ENCODE assay signal across 1 cellular context in the genomic region with DNA sequence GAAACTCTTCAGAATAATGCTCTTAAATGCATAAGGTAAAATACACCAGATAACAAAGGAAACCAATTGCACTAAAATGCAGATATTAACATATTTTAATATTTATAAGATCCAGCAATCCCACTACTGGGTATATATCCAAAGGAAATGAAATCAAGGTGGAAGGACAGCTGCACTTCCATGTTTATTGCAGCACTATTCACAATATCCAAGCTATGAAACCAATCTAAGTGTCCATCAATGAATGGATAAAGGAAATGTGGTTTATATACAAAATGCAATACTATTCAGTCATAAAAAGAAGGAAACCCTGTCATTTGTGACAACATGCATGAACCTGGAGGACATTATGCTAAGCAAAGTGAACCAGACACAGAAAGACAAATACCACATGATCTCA.
TF ChIP-seq lines count a peak whose summit lies in the region.

No MANE protein-coding gene starts in this region.

TF ChIP-seq in A549, 52 proteins besides CTCF, POLR2A, EP300 and RAD21 (continued from another document):
- TF ChIP-seq, protein P1, sequence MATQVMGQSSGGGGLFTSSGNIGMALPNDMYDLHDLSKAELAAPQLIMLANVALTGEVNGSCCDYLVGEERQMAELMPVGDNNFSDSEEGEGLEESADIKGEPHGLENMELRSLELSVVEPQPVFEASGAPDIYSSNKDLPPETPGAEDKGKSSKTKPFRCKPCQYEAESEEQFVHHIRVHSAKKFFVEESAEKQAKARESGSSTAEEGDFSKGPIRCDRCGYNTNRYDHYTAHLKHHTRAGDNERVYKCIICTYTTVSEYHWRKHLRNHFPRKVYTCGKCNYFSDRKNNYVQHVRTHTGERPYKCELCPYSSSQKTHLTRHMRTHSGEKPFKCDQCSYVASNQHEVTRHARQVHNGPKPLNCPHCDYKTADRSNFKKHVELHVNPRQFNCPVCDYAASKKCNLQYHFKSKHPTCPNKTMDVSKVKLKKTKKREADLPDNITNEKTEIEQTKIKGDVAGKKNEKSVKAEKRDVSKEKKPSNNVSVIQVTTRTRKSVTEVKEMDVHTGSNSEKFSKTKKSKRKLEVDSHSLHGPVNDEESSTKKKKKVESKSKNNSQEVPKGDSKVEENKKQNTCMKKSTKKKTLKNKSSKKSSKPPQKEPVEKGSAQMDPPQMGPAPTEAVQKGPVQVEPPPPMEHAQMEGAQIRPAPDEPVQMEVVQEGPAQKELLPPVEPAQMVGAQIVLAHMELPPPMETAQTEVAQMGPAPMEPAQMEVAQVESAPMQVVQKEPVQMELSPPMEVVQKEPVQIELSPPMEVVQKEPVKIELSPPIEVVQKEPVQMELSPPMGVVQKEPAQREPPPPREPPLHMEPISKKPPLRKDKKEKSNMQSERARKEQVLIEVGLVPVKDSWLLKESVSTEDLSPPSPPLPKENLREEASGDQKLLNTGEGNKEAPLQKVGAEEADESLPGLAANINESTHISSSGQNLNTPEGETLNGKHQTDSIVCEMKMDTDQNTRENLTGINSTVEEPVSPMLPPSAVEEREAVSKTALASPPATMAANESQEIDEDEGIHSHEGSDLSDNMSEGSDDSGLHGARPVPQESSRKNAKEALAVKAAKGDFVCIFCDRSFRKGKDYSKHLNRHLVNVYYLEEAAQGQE (IDR thresholded peaks at IDR 0.05), result no peak
- TF ChIP-seq PHF8 (IDR thresholded peaks at IDR 0.05; ENCODE audit: borderline replicate concordance, low read depth) (no peak), FOSB (CRISPR knock-in tag; IDR thresholded peaks at IDR 0.05) (no peak), TP53 (CRISPR knock-in tag; IDR thresholded peaks at IDR 0.05) (no peak), FOSL2 (IDR thresholded peaks at IDR 0.05) (no peak), FOSL2 (CRISPR knock-in tag; IDR thresholded peaks at IDR 0.05) (no peak), NPAS2 (CRISPR knock-in tag; IDR thresholded peaks at IDR 0.05; ENCODE audit: borderline replicate concordance) (no peak), RNF2 (IDR thresholded peaks at IDR 0.05; ENCODE audit: borderline replicate concordance, low read depth) (no peak), GATA3 (IDR thresholded peaks at IDR 0.05; ENCODE audit: borderline replicate concordance) (no peak), MAX (IDR thresholded peaks at IDR 0.05) (no peak), SMC3 (IDR thresholded peaks at IDR 0.05) (no peak), ZSCAN20 (CRISPR knock-in tag; IDR thresholded peaks at IDR 0.05) (no peak), KDM1A (IDR thresholded peaks at IDR 0.05; ENCODE audit: low read depth) (no peak)
- TF ChIP-seq, protein P2, sequence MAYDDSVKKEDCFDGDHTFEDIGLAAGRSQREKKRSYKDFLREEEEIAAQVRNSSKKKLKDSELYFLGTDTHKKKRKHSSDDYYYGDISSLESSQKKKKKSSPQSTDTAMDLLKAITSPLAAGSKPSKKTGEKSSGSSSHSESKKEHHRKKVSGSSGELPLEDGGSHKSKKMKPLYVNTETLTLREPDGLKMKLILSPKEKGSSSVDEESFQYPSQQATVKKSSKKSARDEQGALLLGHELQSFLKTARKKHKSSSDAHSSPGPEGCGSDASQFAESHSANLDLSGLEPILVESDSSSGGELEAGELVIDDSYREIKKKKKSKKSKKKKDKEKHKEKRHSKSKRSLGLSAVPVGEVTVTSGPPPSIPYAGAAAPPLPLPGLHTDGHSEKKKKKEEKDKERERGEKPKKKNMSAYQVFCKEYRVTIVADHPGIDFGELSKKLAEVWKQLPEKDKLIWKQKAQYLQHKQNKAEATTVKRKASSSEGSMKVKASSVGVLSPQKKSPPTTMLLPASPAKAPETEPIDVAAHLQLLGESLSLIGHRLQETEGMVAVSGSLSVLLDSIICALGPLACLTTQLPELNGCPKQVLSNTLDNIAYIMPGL (CRISPR knock-in tag; IDR thresholded peaks at IDR 0.05; ENCODE audit: borderline replicate concordance), result no peak
